ENCODE assay signal across 13 cellular contexts in genomic region chr12:59972941-59973340, GRCh38.
DNase-seq lines count a peak whose midpoint lies in the region; ATAC-seq and TF ChIP-seq lines count a peak whose summit lies in the region.
"Had no signal": no experiment of that assay in that cellular context is flagged by ENCODE, and none has a peak within 500 bp of the region (broad histone marks: within the 10 kb centered on the region; RNA-seq: fewer than 3 reads in every experiment).

No MANE protein-coding gene starts in this region.

- peaks cover 6% of the 10 kb centered on the region for H3K9me3 Mint-ChIP-seq in WTC11
- H3K9me3 Mint-ChIP-seq: CD8-positive, alpha-beta T cell had no signal

- no peaks in the 10 kb centered on the region for H3K27me3 Mint-ChIP-seq in WTC11 (ENCODE audit: low read depth)

- TF ChIP-seq CTCF in AG09309 (IDR thresholded peaks at IDR 0.05; ENCODE audit: control insufficient read depth, insufficient read depth, low read depth, low read length, missing control alignments) = no peak
- TF ChIP-seq CTCF in WTC11 (IDR thresholded peaks at IDR 0.05) = no peak
- TF ChIP-seq CTCF in transverse colon (IDR thresholded peaks at IDR 0.05) = no peak

- no peaks in the 10 kb centered on the region for H3K9me3 ChIP-seq in transverse colon
- H3K9me3 ChIP-seq: thoracic aorta had no signal

- no peak overlapping the region for H3K27ac ChIP-seq in transverse colon
- H3K27ac ChIP-seq: thoracic aorta had no signal

- no peak overlapping the region for H3K4me3 Mint-ChIP-seq in WTC11
- H3K4me3 Mint-ChIP-seq: CD8-positive, alpha-beta T cell had no signal

- DNase-seq in AG09309 (ENCODE audit: low read depth) (peak; percentile 63), HS-5 (ENCODE audit: low read depth) (peak; percentile 70), WTC11 (ENCODE audit: low spot score) (no peak), glomerular visceral epithelial cell (ENCODE audit: extremely low spot score) (peak; percentile 53), DMS53 treated with DMSO at 0.1 percent for 48 hours (lab: John Stamatoyannopoulos, UW; ENCODE audit: unreplicated experiment) (no peak), transverse colon (no peak), NCI-H146 treated with DMSO at 0.1 percent for 48 hours (lab: John Stamatoyannopoulos, UW; ENCODE audit: unreplicated experiment) (no peak)
- no peak for DNase-seq in activated CD4-positive, alpha-beta T cell treated with anti-CD3 and anti-CD28 coated beads, Interleukin-2, amount 50 U/mL, for 48 hours
- DNase-seq: CD8-positive, alpha-beta T cell; NCI-H446 treated with DMSO at 0.1 percent for 48 hours; Right ventricle myocardium superior had no signal

- peaks cover 5% of the 10 kb centered on the region; the same call in 1 of the 2 replicates for H3K36me3 Mint-ChIP-seq in WTC11
- H3K36me3 Mint-ChIP-seq: CD8-positive, alpha-beta T cell had no signal

- intact Hi-C loops in transverse colon (cut with DNase I; ENCODE audit: low total_unique reads) = no loop called here

- TF ChIP-seq EP300 in transverse colon (IDR thresholded peaks at IDR 0.05; ENCODE audit: low read depth) = no peak

- peaks cover 4% of the 10 kb centered on the region for H3K4me1 Mint-ChIP-seq in WTC11

- no peaks in the 10 kb centered on the region for H3K27me3 ChIP-seq in transverse colon

- CTCF ChIA-PET in WTC11 (lab: Charles Lee) = no interaction called here

- peak; percentile 41; the same call in 1 of the 2 replicates for ATAC-seq in WTC11
- ATAC-seq: CD8-positive, alpha-beta T cell; GM12878 had no signal

- in situ Hi-C loops in transverse colon (cut with MboI; ENCODE audit: low pct_ligation_motif_present in 1 of 4, low pct_unique_long_range_greater_than_20kb in 1 of 4, low sequenced_read_pairs in 3 of 4) = no loop called here

- H3K4me3 ChIP-seq in AG09309 (ENCODE audit: control insufficient read depth, low read depth, low read length) (no peak overlapping the region), transverse colon (no peak overlapping the region)
- H3K4me3 ChIP-seq: GM12878, thoracic aorta had no signal

- no peaks in the 10 kb centered on the region for H3K4me1 ChIP-seq in transverse colon

- WGBS in transverse colon (ENCODE audit: low coverage in 1 of 2), 2 donors = 64 to 67% methylated on average over 4 of the region's 4 CpGs

- no peak for TF ChIP-seq POLR2A in transverse colon (IDR thresholded peaks at IDR 0.05)

- no peaks in the 10 kb centered on the region for H3K36me3 ChIP-seq in transverse colon
- H3K36me3 ChIP-seq: thoracic aorta had no signal

- POLR2A ChIA-PET in WTC11 (lab: Charles Lee) = no interaction called here

- H3K27ac Mint-ChIP-seq in WTC11 = no peak overlapping the region
- H3K27ac Mint-ChIP-seq: CD8-positive, alpha-beta T cell had no signal

TF ChIP-seq in WTC11, 78 proteins besides CTCF, POLR2A, EP300 and RAD21:
- TF ChIP-seq KAT7 (CRISPR knock-in tag; IDR thresholded peaks at IDR 0.05; ENCODE audit: borderline replicate concordance) = no peak
- TF ChIP-seq, protein P1, sequence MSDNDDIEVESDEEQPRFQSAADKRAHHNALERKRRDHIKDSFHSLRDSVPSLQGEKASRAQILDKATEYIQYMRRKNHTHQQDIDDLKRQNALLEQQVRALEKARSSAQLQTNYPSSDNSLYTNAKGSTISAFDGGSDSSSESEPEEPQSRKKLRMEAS (CRISPR knock-in tag; IDR thresholded peaks at IDR 0.05) = no peak

Comparison
In these comparisons a context has a peak if more than half of its experiments do, and no peak if none do; other contexts are left out.
1. DNase-seq: peak in AG09309 (single experiment), HS-5 (single experiment) and glomerular visceral epithelial cell (single experiment); none in WTC11 (single experiment), DMS53 treated with DMSO at 0.1 percent for 48 hours (single experiment), transverse colon (single experiment), NCI-H146 treated with DMSO at 0.1 percent for 48 hours (single experiment) and activated CD4-positive, alpha-beta T cell treated with anti-CD3 and anti-CD28 coated beads, Interleukin-2, amount 50 U/mL, for 48 hours (0 of 2).